In the genomic region with DNA sequence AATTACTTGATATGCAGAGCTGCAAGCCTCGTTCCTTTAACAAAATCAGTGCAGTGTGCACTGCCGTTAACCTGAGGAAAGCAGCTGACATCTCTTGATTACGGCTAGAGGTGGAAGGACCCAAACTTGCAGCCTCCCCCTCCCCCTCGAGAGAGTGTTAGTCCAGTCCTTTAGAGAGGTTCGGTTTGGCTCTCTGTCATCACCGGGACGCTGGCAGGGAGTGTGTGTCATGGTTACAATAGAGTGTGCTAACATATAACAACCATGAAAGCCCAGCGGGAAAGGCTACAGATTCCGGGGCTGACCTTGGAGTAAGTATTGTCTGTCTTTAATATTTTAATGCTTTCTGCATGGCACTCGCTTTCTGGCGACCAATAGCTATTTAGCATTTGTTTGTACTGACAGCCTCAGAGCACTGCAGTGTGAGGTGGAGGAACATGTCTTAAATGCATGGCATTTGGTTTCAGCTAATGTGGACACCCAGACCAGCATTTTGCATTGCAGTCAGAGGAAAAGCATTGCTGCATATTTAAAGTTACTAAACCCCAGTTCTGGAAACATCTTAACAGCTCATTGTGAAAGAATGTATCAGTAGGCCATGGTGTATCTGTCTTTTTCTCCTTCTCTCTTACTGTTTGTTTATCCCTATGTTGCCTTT, we compare ENCODE assay signal across 9 cellular contexts.
DNase-seq lines count a peak whose midpoint lies in the region; ATAC-seq and TF ChIP-seq lines count a peak whose summit lies in the region.
"Had no signal": no experiment of that assay in that cellular context is flagged by ENCODE, and none has a peak within 500 bp of the region (broad histone marks: within the 10 kb centered on the region; RNA-seq: fewer than 3 reads in every experiment).

No MANE protein-coding gene starts in this region.

- H4K20me1 ChIP-seq in neural cell (ENCODE audit: insufficient read depth) = no peaks in the 10 kb centered on the region

- intact Hi-C loops in A673 (cut with micrococcal nuclease; ENCODE audit: unreplicated experiment) = no loop called here
- intact Hi-C loops in CD4-positive, alpha-beta memory T cell (cut with micrococcal nuclease) = no loop called here

- no peak for TF ChIP-seq EP300 in neural cell (conservative IDR thresholded peaks at IDR 0.05; ENCODE audit: poor library complexity, severe bottlenecking)

- peaks cover 8 to 12% of the 10 kb centered on the region in 2 donors for H3K27me3 Mint-ChIP-seq in CD4-positive, alpha-beta memory T cell

- H3K4me1 ChIP-seq in A673 (ENCODE audit: insufficient read depth, low read length, poor library complexity, severe bottlenecking) = peaks cover 10% of the 10 kb centered on the region
- no peaks in the 10 kb centered on the region for H3K4me1 ChIP-seq in CD4-positive, alpha-beta memory T cell (ENCODE audit: insufficient read depth, low read length)

- peak overlapping the region; percentile 41 for H3K9ac ChIP-seq in neural cell (ENCODE audit: low read length)

- DNase-seq in A673 (ENCODE audit: low spot score) (peak; percentile 17), NCI-H748 (lab: John Stamatoyannopoulos, UW; ENCODE audit: unreplicated experiment) (peak; percentile 35), fibroblast of peridontal ligament (ENCODE audit: extremely low read depth) (peak; percentile 84), NCI-H446 treated with DMSO at 0.1 percent for 48 hours (lab: John Stamatoyannopoulos, UW) (no peak)
- DNase-seq in CD4-positive, alpha-beta memory T cell = no peak
- DNase-seq: Kasumi-1 had no signal

- H3K36me3 Mint-ChIP-seq in CD4-positive, alpha-beta memory T cell = no peaks in the 10 kb centered on the region

- no peak overlapping the region for H3K27ac ChIP-seq in A673 (ENCODE audit: low read depth, low read length, poor library complexity, severe bottlenecking)
- H3K27ac ChIP-seq in neural cell (ENCODE audit: low read length) = peak overlapping the region; percentile 37
- no peak overlapping the region for H3K27ac ChIP-seq in CD4-positive, alpha-beta memory T cell (ENCODE audit: low read depth, low read length)

- H3K4me2 ChIP-seq in neural cell (ENCODE audit: low read length) = peak overlapping the region; percentile 43

- H2AFZ ChIP-seq in neural cell (ENCODE audit: low read depth, low read length) = peak overlapping the region; percentile 48

- no peaks in the 10 kb centered on the region for H3K9me3 Mint-ChIP-seq in CD4-positive, alpha-beta memory T cell

- TF ChIP-seq CTCF in A673 (conservative IDR thresholded peaks at IDR 0.05; ENCODE audit: low read depth, low read length) = no peak
- TF ChIP-seq CTCF in neural cell (IDR thresholded peaks at IDR 0.05; ENCODE audit: poor library complexity, severe bottlenecking) = no peak

- H3F3A ChIP-seq in neural cell (ENCODE audit: insufficient read depth, low read length, poor library complexity, severe bottlenecking) = no peaks in the 10 kb centered on the region

- H3K4me3 Mint-ChIP-seq in CD4-positive, alpha-beta memory T cell = no peak overlapping the region

- H3K9me3 ChIP-seq in A673 (ENCODE audit: low read depth, low read length, poor library complexity, severe bottlenecking) (no peaks in the 10 kb centered on the region), neural cell (ENCODE audit: low read length) (no peaks in the 10 kb centered on the region)
- H3K9me3 ChIP-seq in CD4-positive, alpha-beta memory T cell (ENCODE audit: control insufficient read depth in 1 of 2, low read length in 2 of 2) = no peaks in the 10 kb centered on the region

- H3K4me3 ChIP-seq in A673 (ENCODE audit: low read depth, low read length, poor library complexity, severe bottlenecking) (peak overlapping the region; percentile 39), neural cell (ENCODE audit: low read length) (peak overlapping the region; percentile 55)
- H3K4me3 ChIP-seq in CD4-positive, alpha-beta memory T cell (ENCODE audit: low read length in 2 of 2) = no peak overlapping the region

- POLR2A ChIA-PET in A673 (lab: Charles Lee; ENCODE audit: low non-redundant PET) = no interaction called here
- POLR2A ChIA-PET in CD4-positive, alpha-beta memory T cell (lab: Charles Lee; ENCODE audit: partially characterized antibody) = no interaction called here

- TF ChIP-seq RAD21 in neural cell (conservative IDR thresholded peaks at IDR 0.05) = no peak

- CTCF ChIA-PET in A673 (lab: Charles Lee) = no interaction called here
- CTCF ChIA-PET in CD4-positive, alpha-beta memory T cell (lab: Charles Lee; ENCODE audit: partially characterized antibody) = no interaction called here

- H3K9me2 ChIP-seq in neural cell (ENCODE audit: insufficient read depth, low read length) = no peaks in the 10 kb centered on the region

- no peaks in the 10 kb centered on the region for H3K79me2 ChIP-seq in neural cell (replicated peaks; ENCODE audit: insufficient read depth, low read length)

- H3K4me1 Mint-ChIP-seq in CD4-positive, alpha-beta memory T cell = no peaks in the 10 kb centered on the region

- H3K27me3 ChIP-seq in A673 (replicated peaks; ENCODE audit: insufficient read depth, low read depth, low read length, poor library complexity) (no peaks in the 10 kb centered on the region), neural cell (ENCODE audit: insufficient read depth, low read depth, low read length) (no peaks in the 10 kb centered on the region)
- no peaks in the 10 kb centered on the region for H3K27me3 ChIP-seq in CD4-positive, alpha-beta memory T cell (ENCODE audit: insufficient read depth, low read length)

- H3K27ac Mint-ChIP-seq in CD4-positive, alpha-beta memory T cell = no peak overlapping the region

- BruUV-seq in A673 (replicated peaks; lab: Mats Ljungman, UMichigan) = no TSS peak

- H3K36me3 ChIP-seq in A673 (ENCODE audit: insufficient read depth, low read length, poor library complexity, severe bottlenecking) (no peaks in the 10 kb centered on the region), neural cell (ENCODE audit: insufficient read depth, low read length) (no peaks in the 10 kb centered on the region)
- H3K36me3 ChIP-seq in CD4-positive, alpha-beta memory T cell (ENCODE audit: insufficient read depth, low read length) = no peaks in the 10 kb centered on the region

- ATAC-seq in GM21576 (IDR thresholded peaks at IDR 0.05; ENCODE audit: unreplicated experiment) (no peak), HG03175 (IDR thresholded peaks at IDR 0.05; ENCODE audit: unreplicated experiment) (no peak)

TF ChIP-seq in neural cell, 6 proteins besides CTCF, POLR2A, EP300 and RAD21:
- no peak for TF ChIP-seq SMC3 (conservative IDR thresholded peaks at IDR 0.05; ENCODE audit: poor library complexity)
- no peak for TF ChIP-seq POLR2AphosphoS5 (IDR thresholded peaks at IDR 0.05)
- TF ChIP-seq REST (IDR thresholded peaks at IDR 0.05; ENCODE audit: borderline replicate concordance) = no peak
- no peak for TF ChIP-seq EZH2 (IDR thresholded peaks at IDR 0.05; ENCODE audit: borderline replicate concordance, insufficient read depth, low read length, poor library complexity, severe bottlenecking)
- TF ChIP-seq MXI1 (conservative IDR thresholded peaks at IDR 0.05; ENCODE audit: poor library complexity, severe bottlenecking) = no peak
- TF ChIP-seq TAF1 (IDR thresholded peaks at IDR 0.05; ENCODE audit: low read depth) = no peak

Comparison
In these comparisons a context has a peak if more than half of its experiments do, and no peak if none do; other contexts are left out.
1. DNase-seq: peak in A673 (single experiment), NCI-H748 (single experiment) and fibroblast of peridontal ligament (single experiment); none in CD4-positive, alpha-beta memory T cell (0 of 5) and NCI-H446 treated with DMSO at 0.1 percent for 48 hours (single experiment).
2. H3K4me3 ChIP-seq: peak in A673 (single experiment) and neural cell (single experiment); none in CD4-positive, alpha-beta memory T cell (0 of 2).